In genomic region chr4:127604949-127605709, GRCh38 we compare ENCODE assay signal across 8 cellular contexts. TPM values are rescaled to one million over a fixed set of nuclear protein-coding genes. Genes with fewer than 3 reads are reported as not detected.
A peak's percentile ranks its signal among the peaks of the same experiment; 100 is the strongest.
DNase-seq lines count a peak whose midpoint lies in the region; ATAC-seq, FAIRE-seq and TF ChIP-seq lines count a peak whose summit lies in the region.

No MANE protein-coding gene starts in this region.

- H3K27ac Mint-ChIP-seq in activated T-helper 1 cell treated with anti-CD3 and anti-CD28 coated beads, Interleukin-12 subunit alpha, Interleukin-12 subunit beta, Interleukin-2, Interleukin-4 antibody, amounts not matched to agents 30 ng/mL and 10 ng/mL and 1 ng/mL, durations not matched to agents 14 hours and 24 hours and 36 hours = no peak overlapping the region

- no peaks in the 10 kb centered on the region for H3K36me3 ChIP-seq in small intestine (ENCODE audit: control insufficient read depth in 2 of 2, insufficient read depth in 2 of 2, low read length in 2 of 2)

- H3K27me3 ChIP-seq in small intestine (ENCODE audit: control insufficient read depth in 2 of 2, insufficient read depth in 2 of 2, low read length in 2 of 2) = peaks cover 0 to 4% of the 10 kb centered on the region in 2 donors

- H3K4me3 Mint-ChIP-seq in activated T-helper 1 cell treated with anti-CD3 and anti-CD28 coated beads, Interleukin-12 subunit alpha, Interleukin-12 subunit beta, Interleukin-2, Interleukin-4 antibody, amounts not matched to agents 30 ng/mL and 10 ng/mL and 1 ng/mL, durations not matched to agents 14 hours and 24 hours and 36 hours = no peak overlapping the region

- DNase-seq in AG10803 (ENCODE audit: low read depth) (peak; percentile 58), SHP77 (lab: John Stamatoyannopoulos, UW) (peak; percentile 55 to 79), fibroblast of villous mesenchyme (ENCODE audit: low read depth) (peak; percentile 65), small intestine (peak; percentile 20)
- DNase-seq in Jurkat, Clone E6-1 (ENCODE audit: low read depth, low spot score) = peak; percentile 17
- no peak for DNase-seq in stimulated activated CD4-positive, alpha-beta T cell treated with anti-CD3 and anti-CD28 coated beads, Interleukin-12 subunit alpha, Interleukin-12 subunit beta, amount 100 ng/mL, for 4 hours
- DNase-seq in activated T-helper 1 cell treated with anti-CD3 and anti-CD28 coated beads, Interleukin-12 subunit alpha, Interleukin-12 subunit beta, Interleukin-2, Interleukin-4 antibody, amounts not matched to agents 30 ng/mL and 10 ng/mL and 1 ng/mL, durations not matched to agents 14 hours and 24 hours and 36 hours (ENCODE audit: low spot score) = no peak

- H3K4me3 ChIP-seq in AG10803 (ENCODE audit: low read length) (no peak overlapping the region), fibroblast of villous mesenchyme (ENCODE audit: low read depth, low read length) (no peak overlapping the region), small intestine (ENCODE audit: low read depth in 1 of 2, low read length in 2 of 2) (no peak overlapping the region)
- no peak overlapping the region for H3K4me3 ChIP-seq in Jurkat, Clone E6-1 (ENCODE audit: low read length)

- H3K27ac ChIP-seq in small intestine (ENCODE audit: low read depth in 1 of 2, low read length in 1 of 2) = no peak overlapping the region

- H3K9me3 ChIP-seq in small intestine (ENCODE audit: control insufficient read depth, low read depth) = no peaks in the 10 kb centered on the region

- H3K4me1 ChIP-seq in small intestine (ENCODE audit: control insufficient read depth in 2 of 2, insufficient read depth in 1 of 2, low read depth in 1 of 2, low read length in 1 of 2) = no peaks in the 10 kb centered on the region

- no peak for ATAC-seq in GM18907 (IDR thresholded peaks at IDR 0.05; ENCODE audit: unreplicated experiment)

- no peaks in the 10 kb centered on the region for H3K9me3 Mint-ChIP-seq in activated T-helper 1 cell treated with anti-CD3 and anti-CD28 coated beads, Interleukin-12 subunit alpha, Interleukin-12 subunit beta, Interleukin-2, Interleukin-4 antibody, amounts not matched to agents 30 ng/mL and 10 ng/mL and 1 ng/mL, durations not matched to agents 14 hours and 24 hours and 36 hours

- FAIRE-seq in small intestine (lab: Jason Lieb, UNC) = peak; percentile 72

- intact Hi-C loops in activated T-helper 1 cell treated with anti-CD3 and anti-CD28 coated beads, Interleukin-12 subunit alpha, Interleukin-12 subunit beta, Interleukin-2, Interleukin-4 antibody, amounts not matched to agents 30 ng/mL and 10 ng/mL and 1 ng/mL, durations not matched to agents 14 hours and 24 hours and 36 hours (cut with micrococcal nuclease) = loop anchor here (1.0 to 10.0 kb wide), 2 partner anchors 127 to 620 kb away; no protein-coding TSS in a partner anchor

- no peaks in the 10 kb centered on the region for H3K4me1 Mint-ChIP-seq in activated T-helper 1 cell treated with anti-CD3 and anti-CD28 coated beads, Interleukin-12 subunit alpha, Interleukin-12 subunit beta, Interleukin-2, Interleukin-4 antibody, amounts not matched to agents 30 ng/mL and 10 ng/mL and 1 ng/mL, durations not matched to agents 14 hours and 24 hours and 36 hours (ENCODE audit: low read depth)

- peaks cover 4% of the 10 kb centered on the region for H3K27me3 Mint-ChIP-seq in activated T-helper 1 cell treated with anti-CD3 and anti-CD28 coated beads, Interleukin-12 subunit alpha, Interleukin-12 subunit beta, Interleukin-2, Interleukin-4 antibody, amounts not matched to agents 30 ng/mL and 10 ng/mL and 1 ng/mL, durations not matched to agents 14 hours and 24 hours and 36 hours (ENCODE audit: insufficient read depth)

- WGBS in small intestine, 3 donors = 7 to 16% (median 16%) methylated on average over 6 of the region's 6 CpGs

- TF ChIP-seq CTCF in AG10803 (conservative IDR thresholded peaks at IDR 0.05; ENCODE audit: low read length) (peak; percentile 65), fibroblast of villous mesenchyme (IDR thresholded peaks at IDR 0.05; ENCODE audit: insufficient read depth, low read depth, low read length) (peak; percentile 40)

- H3K36me3 Mint-ChIP-seq in activated T-helper 1 cell treated with anti-CD3 and anti-CD28 coated beads, Interleukin-12 subunit alpha, Interleukin-12 subunit beta, Interleukin-2, Interleukin-4 antibody, amounts not matched to agents 30 ng/mL and 10 ng/mL and 1 ng/mL, durations not matched to agents 14 hours and 24 hours and 36 hours (ENCODE audit: low read depth) = no peaks in the 10 kb centered on the region

RNA-seq across cellular contexts. Expression of gene INTU, which starts 27.6 kb away (rescaled TPM):
- polyA plus RNA-seq in Jurkat, Clone E6-1 (2012; ENCODE audit: insufficient read depth, insufficient read length) = 0.11 TPM
- total RNA-seq in fibroblast of villous mesenchyme = 7.4 and 13.0 TPM in 2 replicates
- polyA plus RNA-seq in small intestine = 1 to 10 TPM in 1 of 3 donors, under 1 TPM in 2; under 0.01 to 1.6 (median 0.27) TPM
- 0.02 TPM in 1 of 2 replicates, not detected in the other for total RNA-seq in activated T-helper 1 cell treated with anti-CD3 and anti-CD28 coated beads, Interleukin-12 subunit alpha, Interleukin-12 subunit beta, Interleukin-2, Interleukin-4 antibody, amounts not matched to agents 30 ng/mL and 10 ng/mL and 1 ng/mL, durations not matched to agents 14 hours and 24 hours and 36 hours

Comparison
In these comparisons a context has a peak if more than half of its experiments do, and no peak if none do; other contexts are left out.
1. DNase-seq: peak in AG10803 (single experiment), Jurkat, Clone E6-1 (single experiment), SHP77 (2 of 2), fibroblast of villous mesenchyme (single experiment) and small intestine (single experiment); none in stimulated activated CD4-positive, alpha-beta T cell treated with anti-CD3 and anti-CD28 coated beads, Interleukin-12 subunit alpha, Interleukin-12 subunit beta, amount 100 ng/mL, for 4 hours (single experiment) and activated T-helper 1 cell treated with anti-CD3 and anti-CD28 coated beads, Interleukin-12 subunit alpha, Interleukin-12 subunit beta, Interleukin-2, Interleukin-4 antibody, amounts not matched to agents 30 ng/mL and 10 ng/mL and 1 ng/mL, durations not matched to agents 14 hours and 24 hours and 36 hours (single experiment).